ENCODE assay signal across 11 cellular contexts in genomic region chr4:101258782-101259353, GRCh38.
DNase-seq lines count a peak whose midpoint lies in the region; ATAC-seq, FAIRE-seq and TF ChIP-seq lines count a peak whose summit lies in the region.
"Had no signal": no experiment of that assay in that cellular context is flagged by ENCODE, and none has a peak within 500 bp of the region (broad histone marks: within the 10 kb centered on the region; RNA-seq: fewer than 3 reads in every experiment).

No MANE protein-coding gene starts in this region.

- H3K4me1 ChIP-seq in Loucy (ENCODE audit: insufficient read depth, low read length, poor library complexity, severe bottlenecking), result peaks cover 40% of the 10 kb centered on the region
- H3K4me1 ChIP-seq in K562 (replicated peaks in 1 of 2; ENCODE audit: control insufficient read depth in 2 of 2, insufficient read depth in 2 of 2, low read length in 2 of 2), result no peaks in the 10 kb centered on the region

- no peak for DNase-seq in K562 (ENCODE audit: extremely low read depth in 1 of 4, low spot score in 3 of 4)
- no peak for DNase-seq in DMS79 treated with DMSO at 0.1 percent for 48 hours (lab: John Stamatoyannopoulos, UW)
- DNase-seq in middle frontal gyrus (ENCODE audit: extremely low spot score, low spot score), result no peak
- DNase-seq in hepatic stellate cell (ENCODE audit: low spot score), result no peak
- DNase-seq: NCI-H1105 treated with DMSO at 0.1 percent for 48 hours, T-helper 1 cell had no signal

- TF ChIP-seq RAD21 in K562 (CRISPR knock-in tag; conservative IDR thresholded peaks at IDR 0.05 in 1 of 2, IDR thresholded peaks at IDR 0.05 in 1 of 2), result no peak

- H3F3A ChIP-seq in Loucy (ENCODE audit: low read depth), result no peaks in the 10 kb centered on the region

- ATAC-seq in GM18511 (IDR thresholded peaks at IDR 0.05; ENCODE audit: unreplicated experiment) (peak; percentile 50), K562 (no peak), GM19397 (IDR thresholded peaks at IDR 0.05; ENCODE audit: unreplicated experiment) (no peak)
- ATAC-seq: esophagus mucosa had no signal

- no peak for FAIRE-seq in K562 (lab: Jason Lieb, UNC)

- H3K9me1 ChIP-seq in K562 (ENCODE audit: control insufficient read depth, insufficient read depth, low read length), result no peaks in the 10 kb centered on the region

- H3K27ac ChIP-seq in 22Rv1 (peak overlapping the region; percentile 97), K562 (ENCODE audit: extremely low read depth, low read depth, low read length) (no peak overlapping the region)

- intact Hi-C loops in K562 (cut with micrococcal nuclease), result no loop called here

- H4K20me1 ChIP-seq in Loucy (ENCODE audit: insufficient read depth, low read length, poor library complexity, severe bottlenecking) (no peaks in the 10 kb centered on the region), K562 (replicated peaks; ENCODE audit: control insufficient read depth, insufficient read depth, low read length) (no peaks in the 10 kb centered on the region)

- TF ChIP-seq POLR2A in K562 (conservative IDR thresholded peaks at IDR 0.05), result no peak

- TF ChIP-seq EP300 in K562 (IDR thresholded peaks at IDR 0.05; ENCODE audit: low read length), result no peak

- H3K36me3 ChIP-seq in Loucy (ENCODE audit: insufficient read depth, low read length) (no peaks in the 10 kb centered on the region), K562 (ENCODE audit: control insufficient read depth, insufficient read depth, low read length) (no peaks in the 10 kb centered on the region)

- H3K4me3 ChIP-seq in Loucy (ENCODE audit: low read length, poor library complexity, severe bottlenecking) (no peak overlapping the region), K562 (no peak overlapping the region)

- no TSS peak for BruUV-seq in K562 (replicated peaks; lab: Mats Ljungman, UMichigan)

- no peaks in the 10 kb centered on the region for H3K9me2 ChIP-seq in Loucy (replicated peaks; ENCODE audit: low read depth, low read length)

- in situ Hi-C loops in K562 (cut with MboI), result no loop called here

- TF ChIP-seq CTCF in 22Rv1 (IDR thresholded peaks at IDR 0.05) (no peak), Loucy (conservative IDR thresholded peaks at IDR 0.05; ENCODE audit: low read length) (no peak), K562 (IDR thresholded peaks at IDR 0.05 in 2 of 3, conservative IDR thresholded peaks at IDR 0.05 in 1 of 3; ENCODE audit: insufficient read depth in 2 of 3, low read depth in 1 of 3, low read length in 3 of 3) (no peak)

- H3K4me2 ChIP-seq in Loucy (ENCODE audit: low read depth, low read length, poor library complexity, severe bottlenecking) (peak overlapping the region; percentile 34), K562 (ENCODE audit: insufficient read depth, low read length) (no peak overlapping the region)

- 0% methylated on average over 3 of the region's 3 CpGs for WGBS in K562 (ENCODE audit: insufficient coverage, low coverage, missing lambda C conversion rate)

- no peaks in the 10 kb centered on the region for H3K27me3 ChIP-seq in Loucy (ENCODE audit: insufficient read depth, low read length, poor library complexity, severe bottlenecking)
- no peaks in the 10 kb centered on the region for H3K27me3 ChIP-seq in K562 (ENCODE audit: control insufficient read depth in 2 of 2, insufficient read depth in 2 of 2, low read length in 2 of 2)

- H2AFZ ChIP-seq in Loucy (ENCODE audit: low read length), result no peak overlapping the region
- H2AFZ ChIP-seq in K562 (ENCODE audit: low read depth, low read length), result no peak overlapping the region

- H3K9ac ChIP-seq in Loucy (ENCODE audit: low read depth, low read length, poor library complexity, severe bottlenecking) (no peak overlapping the region), K562 (ENCODE audit: insufficient read depth in 1 of 2, low read depth in 2 of 2, low read length in 2 of 2) (no peak overlapping the region)

- H3K9me3 ChIP-seq in Loucy (ENCODE audit: insufficient read depth, low read depth, low read length), result no peaks in the 10 kb centered on the region
- H3K9me3 ChIP-seq in K562 (replicated peaks; ENCODE audit: control insufficient read depth, insufficient read depth, low read depth, low read length), result no peaks in the 10 kb centered on the region

- POLR2A ChIA-PET in K562 (lab: Yijun Ruan, JAX), result no interaction called here

- CTCF ChIA-PET in K562 (lab: Yijun Ruan, JAX; ENCODE audit: low intra/inter-chr PET ratio), result no interaction called here

- H3K79me2 ChIP-seq in Loucy (ENCODE audit: insufficient read depth, low read length) (peaks cover 35% of the 10 kb centered on the region; the same call in 1 of the 2 replicates), K562 (ENCODE audit: control insufficient read depth, insufficient read depth, low read length) (no peaks in the 10 kb centered on the region)

TF ChIP-seq in K562, 482 proteins besides CTCF, POLR2A, EP300 and RAD21:
- TF ChIP-seq NR2C1 (IDR thresholded peaks at IDR 0.05) (no peak), NR2C1 (tag; IDR thresholded peaks at IDR 0.05) (peak; percentile 53; the same call in 1 of the 2 replicates), CREM (IDR thresholded peaks at IDR 0.05; ENCODE audit: low read depth) (no peak)
